In genomic region chr11:86070435-86071056, GRCh38 we compare ENCODE assay signal across 8 cellular contexts. TPM values are rescaled to one million over a fixed set of nuclear protein-coding genes. Genes with fewer than 3 reads are reported as not detected.
DNase-seq lines count a peak whose midpoint lies in the region; ATAC-seq and TF ChIP-seq lines count a peak whose summit lies in the region.

No MANE protein-coding gene starts in this region.

- H3K4me3 ChIP-seq in right lobe of liver (no peak overlapping the region), foreskin fibroblast (ENCODE audit: low read depth in 1 of 2, low read length in 2 of 2) (no peak overlapping the region)

- no peaks in the 10 kb centered on the region for H3K27me3 Mint-ChIP-seq in T-helper 1 cell treated with Interleukin-12 subunit alpha and Interleukin-12 subunit beta and Interleukin-4 antibody, amounts not matched to agents 30 μg/mL and 1 μg/mL, for 36 hours (ENCODE audit: low read depth)

- H3K4me1 Mint-ChIP-seq in T-helper 1 cell treated with Interleukin-12 subunit alpha and Interleukin-12 subunit beta and Interleukin-4 antibody, amounts not matched to agents 30 μg/mL and 1 μg/mL, for 36 hours (ENCODE audit: low read depth): peaks cover 24% of the 10 kb centered on the region

- WGBS in right lobe of liver (ENCODE audit: insufficient coverage, low coverage, low lambda C conversion rate, missing lambda C conversion rate): 80% methylated on average over 2 of the region's 2 CpGs

- ATAC-seq in right lobe of liver: no peak
- ATAC-seq in HG03095 (IDR thresholded peaks at IDR 0.05; ENCODE audit: unreplicated experiment): no peak

- H3K27ac Mint-ChIP-seq in T-helper 1 cell treated with Interleukin-12 subunit alpha and Interleukin-12 subunit beta and Interleukin-4 antibody, amounts not matched to agents 30 μg/mL and 1 μg/mL, for 36 hours: peak overlapping the region; percentile 61

- TF ChIP-seq POLR2A in right lobe of liver (IDR thresholded peaks at IDR 0.05): no peak

- intact Hi-C loops in right lobe of liver (cut with DNase I): no loop called here

- H3K27ac ChIP-seq in right lobe of liver (peak overlapping the region; percentile 86 to 98 (median 93)), substantia nigra (ENCODE audit: low read depth, low read length, poor library complexity, severe bottlenecking) (peak overlapping the region; percentile 77)

- DNase-seq in T-helper 1 cell: no peak
- DNase-seq in amniotic epithelial cell (ENCODE audit: low read depth): peak; percentile 45
- DNase-seq in right lobe of liver: no peak
- no peak for DNase-seq in substantia nigra (lab: John Stamatoyannopoulos, UW)
- no peak for DNase-seq in foreskin fibroblast
- no peak for DNase-seq in RKO (ENCODE audit: low spot score)

- peak overlapping the region; percentile 5 for H3K4me3 Mint-ChIP-seq in T-helper 1 cell treated with Interleukin-12 subunit alpha and Interleukin-12 subunit beta and Interleukin-4 antibody, amounts not matched to agents 30 μg/mL and 1 μg/mL, for 36 hours

- no peaks in the 10 kb centered on the region for H3K9me3 Mint-ChIP-seq in T-helper 1 cell treated with Interleukin-12 subunit alpha and Interleukin-12 subunit beta and Interleukin-4 antibody, amounts not matched to agents 30 μg/mL and 1 μg/mL, for 36 hours

- H3K36me3 Mint-ChIP-seq in T-helper 1 cell treated with Interleukin-12 subunit alpha and Interleukin-12 subunit beta and Interleukin-4 antibody, amounts not matched to agents 30 μg/mL and 1 μg/mL, for 36 hours (ENCODE audit: low read depth): peaks cover 13% of the 10 kb centered on the region

- no peaks in the 10 kb centered on the region for H3K27me3 ChIP-seq in right lobe of liver

- no peaks in the 10 kb centered on the region for H3K36me3 ChIP-seq in right lobe of liver

- no peaks in the 10 kb centered on the region for H3K9me3 ChIP-seq in right lobe of liver

- TF ChIP-seq CTCF in right lobe of liver (IDR thresholded peaks at IDR 0.05) (no peak), foreskin fibroblast (IDR thresholded peaks at IDR 0.05; ENCODE audit: low read depth, low read length) (no peak)

- peaks cover 0 to 13% (median 4%) of the 10 kb centered on the region in 4 donors for H3K4me1 ChIP-seq in right lobe of liver

RNA-seq across cellular contexts. Expression of gene PICALM, which starts 1.7 kb away (rescaled TPM):
- total RNA-seq in right lobe of liver: 100 to 1,000 TPM in 3 of 6 experiments, 10 to 100 TPM in 3; 84.1 to 137 (median 97.6) TPM
